ENCODE assay signal across 15 cellular contexts in genomic region chr10:24727811-24728210, GRCh38. TPM values are rescaled to one million over a fixed set of nuclear protein-coding genes. Genes with fewer than 3 reads are reported as not detected.
A peak's percentile ranks its signal among the peaks of the same experiment; 100 is the strongest.
DNase-seq lines count a peak whose midpoint lies in the region; FAIRE-seq and TF ChIP-seq lines count a peak whose summit lies in the region.
"Had no signal": no experiment of that assay in that cellular context is flagged by ENCODE, and none has a peak within 500 bp of the region (broad histone marks: within the 10 kb centered on the region; RNA-seq: fewer than 3 reads in every experiment).

No MANE protein-coding gene starts in this region.

- H4K5ac ChIP-seq in H9 (ENCODE audit: insufficient read length, low read depth, low read length): no peak overlapping the region

- no peak overlapping the region for H3K56ac ChIP-seq in H9 (ENCODE audit: insufficient read length, low read depth, low read length)

- DNase-seq in DMS 273 (lab: John Stamatoyannopoulos, UW; ENCODE audit: unreplicated experiment): peak; percentile 10
- no peak for DNase-seq in DMS 273 treated with DMSO at 0.1 percent for 48 hours (lab: John Stamatoyannopoulos, UW)
- peak; percentile 42 for DNase-seq in H9
- DNase-seq in astrocyte (ENCODE audit: low read depth): no peak
- DNase-seq in lung microvascular endothelial cell (ENCODE audit: low read depth in 2 of 2): peak; percentile 29 to 45
- no peak for DNase-seq in T-helper 1 cell
- DNase-seq in NCI-H1930 (lab: John Stamatoyannopoulos, UW): no peak
- no peak for DNase-seq in SKM-1 treated with dmso at 0.1 percent for 144 hours (lab: John Stamatoyannopoulos, UW; ENCODE audit: unreplicated experiment)
- DNase-seq: glutamatergic neuron, NCI-H2029, T-helper 9 cell, upper lobe of left lung had no signal

- no peaks in the 10 kb centered on the region for H3K36me3 ChIP-seq in astrocyte (ENCODE audit: insufficient read depth, low read length)
- H3K36me3 ChIP-seq: neutrophil, upper lobe of left lung had no signal

- no peaks in the 10 kb centered on the region for H3K79me2 ChIP-seq in H9 (ENCODE audit: insufficient read depth, low read length)
- H3K79me2 ChIP-seq in astrocyte (ENCODE audit: insufficient read depth, low read length): no peaks in the 10 kb centered on the region

- H3K27me3 Mint-ChIP-seq in H9 (ENCODE audit: low read depth) (no peaks in the 10 kb centered on the region; the same call in 1 of the 2 replicates), astrocyte (ENCODE audit: low read depth, unreplicated experiment) (no peaks in the 10 kb centered on the region)
- H3K27me3 Mint-ChIP-seq: activated naive CD8-positive, alpha-beta T cell had no signal

- peaks cover 12 to 17% of the 10 kb centered on the region in 2 experiments for H3K4me1 Mint-ChIP-seq in H9
- H3K4me1 Mint-ChIP-seq in astrocyte (ENCODE audit: low read depth, unreplicated experiment): no peaks in the 10 kb centered on the region

- H3K4ac ChIP-seq in H9 (ENCODE audit: low read depth, low read length): no peak overlapping the region

- H2BK120ac ChIP-seq in H9 (ENCODE audit: low read depth, low read length, poor library complexity, severe bottlenecking): no peak overlapping the region

- H3K4me2 ChIP-seq in H9 (ENCODE audit: insufficient read depth, insufficient read length, low read length) (no peak overlapping the region), astrocyte (ENCODE audit: low read length) (no peak overlapping the region)

- H3K36me3 Mint-ChIP-seq in H9 (ENCODE audit: insufficient read depth in 1 of 3, low read depth in 3 of 3) (no peaks in the 10 kb centered on the region), astrocyte (ENCODE audit: low read depth, unreplicated experiment) (no peaks in the 10 kb centered on the region)
- H3K36me3 Mint-ChIP-seq: activated naive CD8-positive, alpha-beta T cell had no signal

- H2BK12ac ChIP-seq in H9 (ENCODE audit: insufficient read length, low read depth, low read length): no peak overlapping the region

- H4K20me1 ChIP-seq in H9 (ENCODE audit: control insufficient read depth, insufficient read depth, insufficient read length) (no peaks in the 10 kb centered on the region), astrocyte (ENCODE audit: insufficient read depth, low read length) (no peaks in the 10 kb centered on the region)

- TF ChIP-seq CTCF in H9 (conservative IDR thresholded peaks at IDR 0.05): peak; percentile 52; the same call in 2 of the 3 replicates
- TF ChIP-seq CTCF in astrocyte (IDR thresholded peaks at IDR 0.05; ENCODE audit: insufficient read depth, low read depth, low read length): peak; percentile 20

- no peak overlapping the region for H2AK5ac ChIP-seq in H9 (ENCODE audit: insufficient read length, low read length)

- H3K27ac ChIP-seq in H9 (ENCODE audit: insufficient read length, low read depth, low read length): no peak overlapping the region
- H3K27ac ChIP-seq in astrocyte (ENCODE audit: low read depth, low read length): no peak overlapping the region
- H3K27ac ChIP-seq: 22Rv1, neutrophil, upper lobe of left lung had no signal

- H3K18ac ChIP-seq in H9 (ENCODE audit: insufficient read length, low read depth, low read length): no peak overlapping the region

- no peak overlapping the region for H2BK20ac ChIP-seq in H9 (ENCODE audit: low read depth, low read length, poor library complexity, severe bottlenecking)

- H3K14ac ChIP-seq in H9 (ENCODE audit: insufficient read depth, low read length): no peak overlapping the region

- H3K9me3 Mint-ChIP-seq in H9: peaks cover 0 to 2% of the 10 kb centered on the region in 2 experiments; a peak in 1 of 5 replicates
- no peaks in the 10 kb centered on the region for H3K9me3 Mint-ChIP-seq in astrocyte (ENCODE audit: unreplicated experiment)

- H3K9ac ChIP-seq in H9 (ENCODE audit: extremely low read depth, insufficient read length, low read length): no peak overlapping the region
- H3K9ac ChIP-seq in astrocyte (ENCODE audit: low read length): no peak overlapping the region

- no peak for FAIRE-seq in astrocyte (lab: Jason Lieb, UNC)

- no peak overlapping the region for H2BK15ac ChIP-seq in H9 (ENCODE audit: low read depth, low read length)

- no peak overlapping the region for H4K91ac ChIP-seq in H9 (ENCODE audit: insufficient read length, low read depth, low read length)

- H3K9me3 ChIP-seq in H9 (ENCODE audit: control insufficient read depth, low read depth, low read length) (no peaks in the 10 kb centered on the region), astrocyte (ENCODE audit: insufficient read depth, low read depth, low read length) (no peaks in the 10 kb centered on the region)
- H3K9me3 ChIP-seq: neutrophil, upper lobe of left lung had no signal

- no peaks in the 10 kb centered on the region for H3K27me3 ChIP-seq in H9 (ENCODE audit: insufficient read depth, low read length)
- no peaks in the 10 kb centered on the region for H3K27me3 ChIP-seq in astrocyte (ENCODE audit: insufficient read depth, low read length)
- H3K27me3 ChIP-seq: upper lobe of left lung had no signal

- H3K27ac Mint-ChIP-seq in H9 (no peak overlapping the region), astrocyte (ENCODE audit: unreplicated experiment) (no peak overlapping the region)
- H3K27ac Mint-ChIP-seq: activated naive CD8-positive, alpha-beta T cell had no signal

- H2BK5ac ChIP-seq in H9 (ENCODE audit: insufficient read length, low read length): no peak overlapping the region

- no peak overlapping the region for H3K4me3 Mint-ChIP-seq in H9
- no peak overlapping the region for H3K4me3 Mint-ChIP-seq in astrocyte (ENCODE audit: unreplicated experiment)
- H3K4me3 Mint-ChIP-seq: activated naive CD8-positive, alpha-beta T cell had no signal

- no peaks in the 10 kb centered on the region for H3K79me1 ChIP-seq in H9 (ENCODE audit: insufficient read depth, low read depth, low read length, poor library complexity, severe bottlenecking)

- H3K4me3 ChIP-seq in astrocyte (ENCODE audit: insufficient read depth, low read depth, low read length): no peak overlapping the region
- H3K4me3 ChIP-seq: upper lobe of left lung had no signal

- WGBS in H9 (ENCODE audit: extremely low coverage, insufficient read length, low lambda C conversion rate): no CpG with 5 or more reads among the region's 9 CpGs

- no peak overlapping the region for H3K23ac ChIP-seq in H9 (ENCODE audit: insufficient read length, low read depth, low read length)

- H3K23me2 ChIP-seq in H9 (ENCODE audit: insufficient read length, low read depth, low read length, poor library complexity, severe bottlenecking): peaks cover 14% of the 10 kb centered on the region

- no peak overlapping the region for H4K8ac ChIP-seq in H9 (replicated peaks; ENCODE audit: insufficient read length, low read depth, low read length)

- no peak overlapping the region for H3T11ph ChIP-seq in H9 (ENCODE audit: low read length)

- H2AFZ ChIP-seq in H9 (ENCODE audit: low read length) (no peak overlapping the region), astrocyte (ENCODE audit: low read depth, low read length) (no peak overlapping the region)

- H3K4me1 ChIP-seq in H9 (ENCODE audit: insufficient read depth, low read length) (no peaks in the 10 kb centered on the region; the same call in 1 of the 2 replicates), astrocyte (ENCODE audit: insufficient read depth, low read length) (no peaks in the 10 kb centered on the region)

RNA-seq across cellular contexts. Expression of gene ARHGAP21, which starts 4.1 kb away (rescaled TPM):
- total RNA-seq in H9 (2021) (49.5 and 59.4 TPM in 2 replicates), astrocyte (91.5 and 107 TPM in 2 replicates), lung microvascular endothelial cell (60.6 and 109 TPM in 2 replicates)

Comparison
In these comparisons a context has a peak if more than half of its experiments do, and no peak if none do; other contexts are left out.
1. DNase-seq: peak in DMS 273 (single experiment), H9 (single experiment) and lung microvascular endothelial cell (2 of 2); none in DMS 273 treated with DMSO at 0.1 percent for 48 hours (single experiment), astrocyte (single experiment), T-helper 1 cell (0 of 5), NCI-H1930 (0 of 2) and SKM-1 treated with dmso at 0.1 percent for 144 hours (single experiment).